In genomic region chr2:128549646-128550260, GRCh38 we compare ENCODE assay signal across 20 cellular contexts.
DNase-seq lines count a peak whose midpoint lies in the region; ATAC-seq and TF ChIP-seq lines count a peak whose summit lies in the region.
"Had no signal": no experiment of that assay in that cellular context is flagged by ENCODE, and none has a peak within 500 bp of the region (broad histone marks: within the 10 kb centered on the region; RNA-seq: fewer than 3 reads in every experiment).

No MANE protein-coding gene starts in this region.

- H3K4me3 Mint-ChIP-seq in stimulated activated naive CD8-positive, alpha-beta T cell treated with anti-CD3 and anti-CD28 coated beads, Interleukin-15, amount 100 ng/mL, for 72 hours: no peak overlapping the region
- no peak overlapping the region for H3K4me3 Mint-ChIP-seq in nephron progenitor cell
- H3K4me3 Mint-ChIP-seq: activated CD4-positive, alpha-beta T cell treated with anti-CD3 and anti-CD28 coated beads, Interleukin-2, amount 10 ng/mL, durations not matched to agents 7 days and 5 days had no signal

- H3K27ac Mint-ChIP-seq in stimulated activated naive CD8-positive, alpha-beta T cell treated with anti-CD3 and anti-CD28 coated beads, Interleukin-15, amount 100 ng/mL, for 72 hours: no peak overlapping the region
- no peak overlapping the region for H3K27ac Mint-ChIP-seq in nephron progenitor cell
- H3K27ac Mint-ChIP-seq: activated CD4-positive, alpha-beta T cell treated with anti-CD3 and anti-CD28 coated beads, Interleukin-2, amount 10 ng/mL, durations not matched to agents 7 days and 5 days had no signal

- no peaks in the 10 kb centered on the region for H3K36me3 Mint-ChIP-seq in nephron progenitor cell (ENCODE audit: low read depth)

- no peaks in the 10 kb centered on the region for H3K4me1 ChIP-seq in vagina
- no peaks in the 10 kb centered on the region for H3K4me1 ChIP-seq in upper lobe of right lung

- H3K4me3 ChIP-seq in vagina (no peak overlapping the region), upper lobe of right lung (no peak overlapping the region)
- H3K4me3 ChIP-seq: cardiac muscle cell, GM23248 had no signal

- H3K36me3 ChIP-seq in vagina: no peaks in the 10 kb centered on the region
- H3K36me3 ChIP-seq in upper lobe of right lung: no peaks in the 10 kb centered on the region
- H3K36me3 ChIP-seq: cardiac muscle cell had no signal

- peaks cover 4 to 8% of the 10 kb centered on the region in 2 donors for H3K9me3 Mint-ChIP-seq in stimulated activated naive CD8-positive, alpha-beta T cell treated with anti-CD3 and anti-CD28 coated beads, Interleukin-15, amount 100 ng/mL, for 72 hours
- no peaks in the 10 kb centered on the region for H3K9me3 Mint-ChIP-seq in nephron progenitor cell
- H3K9me3 Mint-ChIP-seq: activated CD4-positive, alpha-beta T cell treated with anti-CD3 and anti-CD28 coated beads, Interleukin-2, amount 10 ng/mL, durations not matched to agents 7 days and 5 days had no signal

- H3K9me3 ChIP-seq in vagina (no peaks in the 10 kb centered on the region), upper lobe of right lung (no peaks in the 10 kb centered on the region)

- peak; percentile 25 for ATAC-seq in stimulated activated naive CD8-positive, alpha-beta T cell treated with anti-CD3 and anti-CD28 coated beads, Interleukin-15, amount 100 ng/mL, for 72 hours
- ATAC-seq in stimulated activated naive CD8-positive, alpha-beta T cell treated with anti-CD3 and anti-CD28 coated beads, Interleukin-15, Interleukin-2, amounts not matched to agents 100 U/mL and 50 U/mL, for 24 hours: no peak
- ATAC-seq in upper lobe of right lung: no peak
- ATAC-seq: PC-3 had no signal

- intact Hi-C loops in vagina (cut with DNase I) (no loop called here), upper lobe of right lung (cut with DNase I) (no loop called here)

- no peak for DNase-seq in stimulated activated naive CD8-positive, alpha-beta T cell treated with anti-CD3 and anti-CD28 coated beads, Interleukin-15, amount 100 ng/mL, for 72 hours
- DNase-seq in stimulated activated naive CD8-positive, alpha-beta T cell treated with anti-CD3 and anti-CD28 coated beads, Interleukin-15, Interleukin-2, amounts not matched to agents 100 U/mL and 50 U/mL, for 24 hours: no peak
- peak; percentile 18 for DNase-seq in fibroblast of peridontal ligament (ENCODE audit: extremely low read depth)
- peak; percentile 32 for DNase-seq in nephron progenitor cell
- peak; percentile 72 for DNase-seq in vagina (ENCODE audit: extremely low spot score in 2 of 2)
- DNase-seq in upper lobe of right lung: no peak
- DNase-seq in stimulated activated CD4-positive, alpha-beta T cell treated with anti-CD3 and anti-CD28 coated beads, Interleukin-2, amount 100 ng/mL, for 24 hours: no peak
- no peak for DNase-seq in cerebellar nuclear complex (lab: John Stamatoyannopoulos, UW)
- DNase-seq: activated CD4-positive, alpha-beta T cell treated with anti-CD3 and anti-CD28 coated beads, Interleukin-2, amount 10 ng/mL, durations not matched to agents 7 days and 5 days; foreskin melanocyte; hypothalamus; NCI-H1930; NCI-H345; PC-3; SHP77 treated with DMSO at 0.1 percent for 48 hours; stimulated activated CD4-positive, alpha-beta T cell treated with anti-CD3 and anti-CD28 coated beads, Interleukin-12 subunit alpha, Interleukin-12 subunit beta, amount 100 ng/mL, for 4 hours had no signal

- H3K27me3 Mint-ChIP-seq in stimulated activated naive CD8-positive, alpha-beta T cell treated with anti-CD3 and anti-CD28 coated beads, Interleukin-15, amount 100 ng/mL, for 72 hours: no peaks in the 10 kb centered on the region
- peaks cover 15% of the 10 kb centered on the region for H3K27me3 Mint-ChIP-seq in nephron progenitor cell (ENCODE audit: low read depth, poor library complexity)
- H3K27me3 Mint-ChIP-seq: activated CD4-positive, alpha-beta T cell treated with anti-CD3 and anti-CD28 coated beads, Interleukin-2, amount 10 ng/mL, durations not matched to agents 7 days and 5 days had no signal

- H3K27ac ChIP-seq in vagina (no peak overlapping the region), upper lobe of right lung (no peak overlapping the region)
- H3K27ac ChIP-seq: C4-2B, cardiac muscle cell, epithelial cell of prostate, GM23248 had no signal

- TF ChIP-seq CTCF in nephron progenitor cell (IDR thresholded peaks at IDR 0.05) (no peak), vagina (IDR thresholded peaks at IDR 0.05) (no peak), upper lobe of right lung (IDR thresholded peaks at IDR 0.05) (no peak)

- H3K27me3 ChIP-seq in vagina (no peaks in the 10 kb centered on the region), upper lobe of right lung (no peaks in the 10 kb centered on the region)
- H3K27me3 ChIP-seq: cardiac muscle cell had no signal

- no peak for TF ChIP-seq POLR2A in vagina (IDR thresholded peaks at IDR 0.05)

- H3K4me1 Mint-ChIP-seq in stimulated activated naive CD8-positive, alpha-beta T cell treated with anti-CD3 and anti-CD28 coated beads, Interleukin-15, amount 100 ng/mL, for 72 hours: no peaks in the 10 kb centered on the region
- peaks cover 60% of the 10 kb centered on the region for H3K4me1 Mint-ChIP-seq in nephron progenitor cell
- H3K4me1 Mint-ChIP-seq: activated CD4-positive, alpha-beta T cell treated with anti-CD3 and anti-CD28 coated beads, Interleukin-2, amount 10 ng/mL, durations not matched to agents 7 days and 5 days had no signal

Comparison
In these comparisons a context has a peak if more than half of its experiments do, and no peak if none do; other contexts are left out.
1. DNase-seq: peak in fibroblast of peridontal ligament (single experiment), nephron progenitor cell (single experiment) and vagina (2 of 2); none in stimulated activated naive CD8-positive, alpha-beta T cell treated with anti-CD3 and anti-CD28 coated beads, Interleukin-15, amount 100 ng/mL, for 72 hours (0 of 2), stimulated activated naive CD8-positive, alpha-beta T cell treated with anti-CD3 and anti-CD28 coated beads, Interleukin-15, Interleukin-2, amounts not matched to agents 100 U/mL and 50 U/mL, for 24 hours (single experiment), upper lobe of right lung (single experiment), stimulated activated CD4-positive, alpha-beta T cell treated with anti-CD3 and anti-CD28 coated beads, Interleukin-2, amount 100 ng/mL, for 24 hours (0 of 2) and cerebellar nuclear complex (0 of 2).